ENCODE assay signal across 8 cellular contexts in genomic region chr5:141369994-141370848, GRCh38. TPM values are rescaled to one million over a fixed set of nuclear protein-coding genes. Genes with fewer than 3 reads are reported as not detected.
DNase-seq lines count a peak whose midpoint lies in the region; ATAC-seq and TF ChIP-seq lines count a peak whose summit lies in the region.

Gene PCDHGB3, plus strand, starts transcription at chr5:141370242. Its CDS starts 153 bp downstream, at chr5:141370395.

- H3K9me3 ChIP-seq in A673 (ENCODE audit: low read depth, low read length, poor library complexity, severe bottlenecking): peaks cover 26% of the 10 kb centered on the region
- H3K9me3 ChIP-seq in suprapubic skin: peaks cover 63% of the 10 kb centered on the region
- peaks cover 3 to 100% (median 9%) of the 10 kb centered on the region in 3 donors for H3K9me3 ChIP-seq in gastroesophageal sphincter

- H3K4me3 ChIP-seq in A673 (ENCODE audit: low read depth, low read length, poor library complexity, severe bottlenecking) (no peak within 1 kb of the TSS), suprapubic skin (peak within 1 kb of the TSS; percentile 37), gastroesophageal sphincter (peak within 1 kb of the TSS in 1 of 2 donors; percentile 25)

- H3K4me1 Mint-ChIP-seq in activated CD4-positive, alpha-beta memory T cell treated with anti-CD3 and anti-CD28 coated beads, Interleukin-2, amount 10 ng/mL, durations not matched to agents 7 days and 5 days: no peaks in the 10 kb centered on the region

- peaks cover 39% of the 10 kb centered on the region for H3K27me3 Mint-ChIP-seq in activated CD4-positive, alpha-beta memory T cell treated with anti-CD3 and anti-CD28 coated beads, Interleukin-2, amount 10 ng/mL, durations not matched to agents 7 days and 5 days

- no peaks in the 10 kb centered on the region for H3K36me3 ChIP-seq in A673 (ENCODE audit: insufficient read depth, low read length, poor library complexity, severe bottlenecking)
- no peaks in the 10 kb centered on the region for H3K36me3 ChIP-seq in suprapubic skin
- H3K36me3 ChIP-seq in gastroesophageal sphincter: no peaks in the 10 kb centered on the region

- peaks cover 17% of the 10 kb centered on the region for H3K9me3 Mint-ChIP-seq in activated CD4-positive, alpha-beta memory T cell treated with anti-CD3 and anti-CD28 coated beads, Interleukin-2, amount 10 ng/mL, durations not matched to agents 7 days and 5 days

- peak within 1 kb of the TSS; percentile 46 for H3K4me3 Mint-ChIP-seq in activated CD4-positive, alpha-beta memory T cell treated with anti-CD3 and anti-CD28 coated beads, Interleukin-2, amount 10 ng/mL, durations not matched to agents 7 days and 5 days

- peaks cover 14% of the 10 kb centered on the region for H3K36me3 Mint-ChIP-seq in activated CD4-positive, alpha-beta memory T cell treated with anti-CD3 and anti-CD28 coated beads, Interleukin-2, amount 10 ng/mL, durations not matched to agents 7 days and 5 days (ENCODE audit: low read depth)

- H3K27ac ChIP-seq in A673 (ENCODE audit: low read depth, low read length, poor library complexity, severe bottlenecking): no peak within 1 kb of the TSS
- H3K27ac ChIP-seq in suprapubic skin: no peak within 1 kb of the TSS
- H3K27ac ChIP-seq in gastroesophageal sphincter: no peak within 1 kb of the TSS

- no peak for TF ChIP-seq POLR2A in suprapubic skin (IDR thresholded peaks at IDR 0.05)
- no peak for TF ChIP-seq POLR2A in gastroesophageal sphincter (IDR thresholded peaks at IDR 0.05)

- peak; percentile 48 for DNase-seq in A673 (ENCODE audit: low spot score)
- DNase-seq in activated CD4-positive, alpha-beta memory T cell treated with anti-CD3 and anti-CD28 coated beads, Interleukin-2, amount 10 ng/mL, durations not matched to agents 7 days and 5 days: peak; percentile 33
- DNase-seq in cardiac septum (ENCODE audit: low spot score): peak; percentile 74
- DNase-seq in suprapubic skin (ENCODE audit: low spot score in 2 of 2): no peak
- no peak for DNase-seq in pons (ENCODE audit: low spot score)

- no TSS peak for BruUV-seq in A673 (replicated peaks; lab: Mats Ljungman, UMichigan)

- ATAC-seq in GM18867 (IDR thresholded peaks at IDR 0.05; ENCODE audit: unreplicated experiment): peak; percentile 95
- ATAC-seq in HG03196 (IDR thresholded peaks at IDR 0.05; ENCODE audit: unreplicated experiment): peak; percentile 69
- ATAC-seq in gastroesophageal sphincter: no peak

- TF ChIP-seq CTCF in A673 (conservative IDR thresholded peaks at IDR 0.05; ENCODE audit: low read depth, low read length) (peak; percentile 45), suprapubic skin (IDR thresholded peaks at IDR 0.05) (peak in 1 of 2 donors; percentile 27), gastroesophageal sphincter (IDR thresholded peaks at IDR 0.05) (peak in 1 of 4 experiments; percentile 25)

- TF ChIP-seq EP300 in suprapubic skin (IDR thresholded peaks at IDR 0.05): no peak
- TF ChIP-seq EP300 in gastroesophageal sphincter (IDR thresholded peaks at IDR 0.05): no peak

- intact Hi-C loops in A673 (cut with micrococcal nuclease; ENCODE audit: unreplicated experiment) (no loop called here), cardiac septum (cut with DNase I) (loop anchor here (2.0 kb wide), 1 partner anchor 21 kb away; no protein-coding TSS in a partner anchor)

- H3K4me1 ChIP-seq in A673 (ENCODE audit: insufficient read depth, low read length, poor library complexity, severe bottlenecking) (no peaks in the 10 kb centered on the region), suprapubic skin (no peaks in the 10 kb centered on the region), gastroesophageal sphincter (no peaks in the 10 kb centered on the region)

- no peak within 1 kb of the TSS for H3K27ac Mint-ChIP-seq in activated CD4-positive, alpha-beta memory T cell treated with anti-CD3 and anti-CD28 coated beads, Interleukin-2, amount 10 ng/mL, durations not matched to agents 7 days and 5 days

- POLR2A ChIA-PET in A673 (lab: Charles Lee; ENCODE audit: low non-redundant PET): interaction anchor here (0.7 kb wide), 1 partner anchor 238 kb away, joined by 4 read pairs; no protein-coding TSS in a partner anchor
- POLR2A ChIA-PET in activated CD4-positive, alpha-beta memory T cell treated with anti-CD3 and anti-CD28 coated beads, Interleukin-2, amount 10 ng/mL, durations not matched to agents 7 days and 5 days (lab: Charles Lee): interaction anchor here (1.6 kb wide), 1 partner anchor 50 kb away, joined by 8 read pairs; the partner anchor contains the start of gene TAF7

- H3K27me3 ChIP-seq in A673 (replicated peaks; ENCODE audit: insufficient read depth, low read depth, low read length, poor library complexity) (no peaks in the 10 kb centered on the region), suprapubic skin (peaks cover 15% of the 10 kb centered on the region), gastroesophageal sphincter (peaks cover 23% of the 10 kb centered on the region)

- CTCF ChIA-PET in A673 (lab: Charles Lee): interaction anchor here (0.5 to 0.8 kb wide), 4 partner anchors 51 to 197 kb away, joined by 3 to 4 read pairs (median 4); no protein-coding TSS in a partner anchor
- CTCF ChIA-PET in activated CD4-positive, alpha-beta memory T cell treated with anti-CD3 and anti-CD28 coated beads, Interleukin-2, amount 10 ng/mL, durations not matched to agents 7 days and 5 days (lab: Charles Lee): interaction anchor here (0.6 to 2.5 kb wide), 17 partner anchors 12 to 194 kb away, joined by 3 to 13 read pairs (median 4); partner anchors contain the start of genes PCDHGA1, PCDHGA10, PCDHGA11 and PCDHGA9

- 21% methylated on average over 32 of the region's 32 CpGs for WGBS in suprapubic skin
- WGBS in gastroesophageal sphincter (ENCODE audit: low coverage in 1 of 2), 2 donors: 20 to 23% methylated on average over 13 to 22 of the region's 32 CpGs

RNA-seq across cellular contexts. Expression of gene PCDHGB3, which starts in this region (rescaled TPM):
- total RNA-seq in A673 (2021): 3.3 and 3.4 TPM in 2 replicates
- under 1 TPM; 0.10 to 0.25 TPM for total RNA-seq in activated CD4-positive, alpha-beta memory T cell treated with anti-CD3 and anti-CD28 coated beads, Interleukin-2, amount 10 ng/mL, durations not matched to agents 7 days and 5 days
- total RNA-seq in cardiac septum: 14.2 TPM
- 1 to 10 TPM; 4.3 to 9.7 (median 7.5) TPM for total RNA-seq in suprapubic skin
- 1 to 10 TPM; 1.5 to 10.0 (median 4.7) TPM for total RNA-seq in gastroesophageal sphincter

Comparison
In these comparisons a context has a peak if more than half of its experiments do, and no peak if none do; other contexts are left out.
1. Peak in DNase-seq in activated CD4-positive, alpha-beta memory T cell treated with anti-CD3 and anti-CD28 coated beads, Interleukin-2, amount 10 ng/mL, durations not matched to agents 7 days and 5 days; RNA of the gene not detected or under 1 TPM.
2. DNase-seq: peak in A673 (single experiment) and cardiac septum (single experiment); none in suprapubic skin (0 of 2) and pons (single experiment).